ENCODE assay signal across 34 cellular contexts in genomic region chr4:55826986-55827385, GRCh38.
"Had no signal": no experiment of that assay in that cellular context is flagged by ENCODE, and none has a peak within 500 bp of the region (broad histone marks: within the 10 kb centered on the region; RNA-seq: fewer than 3 reads in every experiment).

No MANE protein-coding gene starts in this region.

- H3K4me3 ChIP-seq: MG63 had no signal

- H3K4me2 ChIP-seq: KMS-11 had no signal

- DNase-seq: Karpas-422, Kasumi-1, MG63, MM.1S, MV-4-11, NCI-H1048, NCI-H1092, NCI-H1092 treated with DMSO at 0.1 percent for 48 hours, NCI-H1105, NCI-H1105 treated with DMSO at 0.1 percent for 48 hours, NCI-H1417, NCI-H1417 treated with DMSO at 0.1 percent for 48 hours, NCI-H1436, NCI-H1436 treated with DMSO at 0.1 percent for 48 hours, NCI-H146, NCI-H1694, NCI-H1694 treated with DMSO at 0.1 percent for 48 hours, NCI-H187, NCI-H187 treated with DMSO at 0.1 percent for 48 hours, NCI-H1930, NCI-H2029, NCI-H2029 treated with DMSO at 0.1 percent for 48 hours, NCI-H2081, NCI-H2081 treated with DMSO at 0.1 percent for 48 hours, NCI-H2107, NCI-H2171, NCI-H2171 treated with DMSO at 0.1 percent for 48 hours, NCI-H2227 treated with DMSO at 0.1 percent for 48 hours, NCI-H226, NCI-H345, NCI-H446, NCI-H446 treated with DMSO at 0.1 percent for 48 hours, NCI-H510A had no signal

- H3K9ac ChIP-seq: KMS-11 had no signal

- H3K9me3 ChIP-seq: MG63 had no signal

- H3K27me3 ChIP-seq: MG63 had no signal

- H3K36me3 ChIP-seq: MG63 had no signal

- H3K27ac ChIP-seq: KMS-11 had no signal
